ENCODE assay signal across 1 cellular context in genomic region chr17:16653367-16654041, GRCh38.
TF ChIP-seq lines count a peak whose summit lies in the region.

Gene ZNF624, minus strand, starts transcription at chr17:16653850.

TF ChIP-seq in HepG2, 621 proteins besides CTCF, POLR2A, EP300 and RAD21 (continued from another document and continues in another):
- peak; percentile 75; the same call in 1 of the 2 replicates for TF ChIP-seq CSRNP1 (CRISPR knock-in tag; IDR thresholded peaks at IDR 0.05)
- peak; percentile 42; the same call in 1 of the 2 replicates for TF ChIP-seq ZNF253 (CRISPR knock-in tag; IDR thresholded peaks at IDR 0.05; ENCODE audit: borderline replicate concordance)
- TF ChIP-seq ZNF34 (CRISPR knock-in tag; IDR thresholded peaks at IDR 0.05; ENCODE audit: borderline replicate concordance): peak; percentile 85; the same call in 1 of the 2 replicates
- peak; percentile 81 for TF ChIP-seq ZNF407 (CRISPR knock-in tag; IDR thresholded peaks at IDR 0.05; ENCODE audit: not compliant biosample characterization)
- TF ChIP-seq CHCHD3 (CRISPR knock-in tag; IDR thresholded peaks at IDR 0.05): 0 out of 2 replicates have a peak, but pooled peaks have one; percentile 52
- peak; percentile 84; the same call in 1 of the 2 replicates for TF ChIP-seq ZNF605 (CRISPR knock-in tag; IDR thresholded peaks at IDR 0.05)
- TF ChIP-seq ZNF556 (CRISPR knock-in tag; IDR thresholded peaks at IDR 0.05; ENCODE audit: borderline replicate concordance): peak; percentile 84; the same call in 1 of the 2 replicates
- peak; percentile 56; the same call in 1 of the 2 replicates for TF ChIP-seq BCL3 (CRISPR knock-in tag; IDR thresholded peaks at IDR 0.05)
- peak; percentile 76 for TF ChIP-seq RFXAP (CRISPR knock-in tag; IDR thresholded peaks at IDR 0.05; ENCODE audit: borderline replicate concordance)
- TF ChIP-seq DMAP1 (CRISPR knock-in tag; IDR thresholded peaks at IDR 0.05): peak; percentile 83
- no peak for TF ChIP-seq ZUFSP (CRISPR knock-in tag; IDR thresholded peaks at IDR 0.05; ENCODE audit: borderline replicate concordance)
- peak; percentile 70; the same call in 1 of the 2 replicates for TF ChIP-seq KLF9 (CRISPR knock-in tag; IDR thresholded peaks at IDR 0.05; ENCODE audit: low read depth)
- 0 out of 2 replicates have a peak, but pooled peaks have one; percentile 33 for TF ChIP-seq AKAP8 (CRISPR knock-in tag; IDR thresholded peaks at IDR 0.05)
- peak; percentile 85; the same call in 1 of the 2 replicates for TF ChIP-seq NFKB2 (CRISPR knock-in tag; IDR thresholded peaks at IDR 0.05; ENCODE audit: borderline replicate concordance)
- TF ChIP-seq ZNF20 (CRISPR knock-in tag; IDR thresholded peaks at IDR 0.05): no peak
- TF ChIP-seq MED13 (CRISPR knock-in tag; IDR thresholded peaks at IDR 0.05): 0 out of 2 replicates have a peak, but pooled peaks have one; percentile 37
- peak; percentile 65; the same call in 1 of the 2 replicates for TF ChIP-seq E2F2 (CRISPR knock-in tag; IDR thresholded peaks at IDR 0.05; ENCODE audit: borderline replicate concordance)
- TF ChIP-seq HDAC2 (CRISPR knock-in tag; IDR thresholded peaks at IDR 0.05): 0 out of 2 replicates have a peak, but pooled peaks have one; percentile 27
- TF ChIP-seq SOX13 (IDR thresholded peaks at IDR 0.05): no peak
- peak in 1 of 2 experiments; percentile 43; a peak in 2 of 4 replicates for TF ChIP-seq SOX13 (CRISPR knock-in tag; conservative IDR thresholded peaks at IDR 0.05 in 1 of 2, IDR thresholded peaks at IDR 0.05 in 1 of 2)
- TF ChIP-seq ZNF781 (CRISPR knock-in tag; IDR thresholded peaks at IDR 0.05; ENCODE audit: borderline replicate concordance, not compliant biosample characterization): peak; percentile 92
- TF ChIP-seq AGO1 (IDR thresholded peaks at IDR 0.05; ENCODE audit: low read depth, low read length, poor library complexity, severe bottlenecking): peak; percentile 66
- peak; percentile 41; the same call in 1 of the 2 replicates for TF ChIP-seq KDM4B (CRISPR knock-in tag; IDR thresholded peaks at IDR 0.05)
- TF ChIP-seq ZNF510 (CRISPR knock-in tag; IDR thresholded peaks at IDR 0.05; ENCODE audit: low read depth): no peak
- TF ChIP-seq CREB3 (CRISPR knock-in tag; IDR thresholded peaks at IDR 0.05): 0 out of 2 replicates have a peak, but pooled peaks have one; percentile 66
- no peak for TF ChIP-seq LCORL (IDR thresholded peaks at IDR 0.05)
- TF ChIP-seq LCORL (CRISPR knock-in tag; IDR thresholded peaks at IDR 0.05): peak; percentile 71; the same call in 1 of the 2 replicates
- no peak for TF ChIP-seq ZNF850 (CRISPR knock-in tag; conservative IDR thresholded peaks at IDR 0.05)
- TF ChIP-seq MEIS1 (CRISPR knock-in tag; IDR thresholded peaks at IDR 0.05; ENCODE audit: borderline replicate concordance): 0 out of 2 replicates have a peak, but pooled peaks have one; percentile 45
- TF ChIP-seq ATF4 (CRISPR knock-in tag; IDR thresholded peaks at IDR 0.05): no peak
- no peak for TF ChIP-seq CBX2 (IDR thresholded peaks at IDR 0.05; ENCODE audit: low read depth, low read length)
- TF ChIP-seq CBX2 (CRISPR knock-in tag; IDR thresholded peaks at IDR 0.05; ENCODE audit: low read depth): no peak
- peak; percentile 74 for TF ChIP-seq DRAP1 (CRISPR knock-in tag; IDR thresholded peaks at IDR 0.05)
- peak; percentile 97 for TF ChIP-seq ZNF687 (CRISPR knock-in tag; IDR thresholded peaks at IDR 0.05)
- 0 out of 2 replicates have a peak, but pooled peaks have one; percentile 42 for TF ChIP-seq NR2C2 (CRISPR knock-in tag; IDR thresholded peaks at IDR 0.05; ENCODE audit: borderline replicate concordance)
- 0 out of 2 replicates have a peak, but pooled peaks have one; percentile 81 for TF ChIP-seq ZNF546 (CRISPR knock-in tag; conservative IDR thresholded peaks at IDR 0.05)
- peak; percentile 63 for TF ChIP-seq SUZ12 (IDR thresholded peaks at IDR 0.05; ENCODE audit: low read depth, low read length)
- no peak for TF ChIP-seq ZNF672 (CRISPR knock-in tag; IDR thresholded peaks at IDR 0.05)
- peak; percentile 60; the same call in 1 of the 2 replicates for TF ChIP-seq ARNT2 (CRISPR knock-in tag; IDR thresholded peaks at IDR 0.05; ENCODE audit: low read depth)
